ENCODE assay signal across 32 cellular contexts in genomic region chr4:125591290-125591689, GRCh38.
"Had no signal": no experiment of that assay in that cellular context is flagged by ENCODE, and none has a peak within 500 bp of the region (broad histone marks: within the 10 kb centered on the region; RNA-seq: fewer than 3 reads in every experiment).

No MANE protein-coding gene starts in this region.

- H3K36me3 ChIP-seq: esophagus muscularis mucosa, gastrocnemius medialis, heart right ventricle, WERI-Rb-1 had no signal

- H3K4me3 ChIP-seq: body of pancreas, esophagus muscularis mucosa, gastrocnemius medialis, heart right ventricle had no signal

- FAIRE-seq: colon had no signal

- H3K36me3 Mint-ChIP-seq: activated naive CD8-positive, alpha-beta T cell had no signal

- H3K9me3 Mint-ChIP-seq: activated B cell treated with CpG ODN at 0.5 μM for 24 hours; activated CD8-positive, alpha-beta T cell treated with anti-CD3 and anti-CD28 coated beads for 36 hours; activated T-helper 17 cell treated with anti-CD3 and anti-CD28 coated beads, Interleukin-2, amount 50 U/mL, for 72 hours had no signal

- H3K4me1 Mint-ChIP-seq: activated B cell treated with CpG ODN at 0.5 μM for 24 hours; activated T-helper 17 cell treated with anti-CD3 and anti-CD28 coated beads, Interleukin-2, amount 50 U/mL, for 72 hours; T-helper 17 cell had no signal

- ATAC-seq: activated CD4-positive, CD25-positive, alpha-beta regulatory T cell treated with anti-CD3 and anti-CD28 coated beads, Interleukin-2, amount 50 U/mL, for 24 hours; activated CD8-positive, alpha-beta T cell treated with anti-CD3 and anti-CD28 coated beads for 36 hours; activated T-cell treated with anti-CD3 and anti-CD28 coated beads, Interleukin-2, amount 50 U/mL, for 4 hours; activated T-helper 17 cell treated with anti-CD3 and anti-CD28 coated beads, Interleukin-2, amount 50 U/mL, for 72 hours; body of pancreas; effector memory CD8-positive, alpha-beta T cell; foreskin keratinocyte; gastrocnemius medialis; heart right ventricle; T-helper 17 cell had no signal

- H3K27me3 ChIP-seq: body of pancreas, esophagus muscularis mucosa, foreskin keratinocyte, gastrocnemius medialis, heart right ventricle had no signal

- H3K27ac Mint-ChIP-seq: activated B cell treated with CpG ODN at 0.5 μM for 24 hours; activated CD8-positive, alpha-beta T cell treated with anti-CD3 and anti-CD28 coated beads for 36 hours; activated naive CD8-positive, alpha-beta T cell; activated T-helper 17 cell treated with anti-CD3 and anti-CD28 coated beads, Interleukin-2, amount 50 U/mL, for 72 hours; effector memory CD8-positive, alpha-beta T cell; T-helper 17 cell; T-helper 2 cell treated with Interferon-gamma antibody and Interleukin-4, amounts not matched to agents 5 μg/mL and 100 μg/mL, for 36 hours had no signal

- H3K27me3 Mint-ChIP-seq: activated B cell treated with CpG ODN at 0.5 μM for 24 hours; activated CD8-positive, alpha-beta T cell treated with anti-CD3 and anti-CD28 coated beads for 36 hours; activated naive CD8-positive, alpha-beta T cell; activated T-helper 17 cell treated with anti-CD3 and anti-CD28 coated beads, Interleukin-2, amount 50 U/mL, for 72 hours; effector memory CD8-positive, alpha-beta T cell; T-helper 17 cell had no signal

- H3K9me3 ChIP-seq: body of pancreas, esophagus muscularis mucosa, gastrocnemius medialis, heart right ventricle had no signal

- DNase-seq: activated B cell treated with CpG ODN at 0.5 μM for 24 hours; activated CD4-positive, alpha-beta T cell treated with anti-CD3 and anti-CD28 coated beads for 48 hours; activated CD4-positive, alpha-beta T cell treated with anti-CD3 and anti-CD28 coated beads, Interleukin-2, amount 50 U/mL, for 1 hour; activated CD4-positive, alpha-beta T cell treated with anti-CD3 and anti-CD28 coated beads, Interleukin-2, amount 50 U/mL, for 48 hours; activated CD8-positive, alpha-beta memory T cell treated with anti-CD3 and anti-CD28 coated beads for 24 hours; activated CD8-positive, alpha-beta T cell treated with anti-CD3 and anti-CD28 coated beads for 36 hours; activated effector memory CD4-positive, alpha-beta T cell treated with Interleukin-2 at 50 U/mL for 16 hours; activated gamma-delta T cell treated with Interleukin-2 at 50 U/mL for 16 hours; activated naive CD4-positive, alpha-beta T cell treated with anti-CD3 and anti-CD28 coated beads, Interleukin-2, amount 50 U/mL, for 16 hours; activated naive CD4-positive, alpha-beta T cell treated with Interleukin-2 at 50 U/mL for 16 hours; activated T-cell treated with anti-CD3 and anti-CD28 coated beads, Interleukin-2, amount 50 U/mL, for 4 hours; amniotic stem cell; anterior cingulate cortex; body of pancreas; caudate nucleus; cortex of kidney; dermis blood vessel endothelial cell; effector CD4-positive, alpha-beta T cell; effector memory CD8-positive, alpha-beta T cell; erythroblast; foreskin keratinocyte; gastrocnemius medialis; heart right ventricle; T-helper 17 cell; T1000; WERI-Rb-1 had no signal

- H3K27ac ChIP-seq: body of pancreas, esophagus muscularis mucosa, foreskin keratinocyte, gastrocnemius medialis, heart right ventricle, WERI-Rb-1 had no signal

- H3K4me1 ChIP-seq: body of pancreas, esophagus muscularis mucosa, foreskin keratinocyte, gastrocnemius medialis, heart right ventricle had no signal

- H3K4me3 Mint-ChIP-seq: activated B cell treated with CpG ODN at 0.5 μM for 24 hours; activated CD8-positive, alpha-beta T cell treated with anti-CD3 and anti-CD28 coated beads for 36 hours; activated naive CD8-positive, alpha-beta T cell; activated T-cell treated with anti-CD3 and anti-CD28 coated beads, Interleukin-2, amount 50 U/mL, for 4 hours; activated T-helper 17 cell treated with anti-CD3 and anti-CD28 coated beads, Interleukin-2, amount 50 U/mL, for 72 hours; effector memory CD8-positive, alpha-beta T cell; T-helper 17 cell; T-helper 2 cell treated with Interferon-gamma antibody and Interleukin-4, amounts not matched to agents 5 μg/mL and 100 μg/mL, for 36 hours had no signal
